Comparison of ENCODE assay signal across 13 cellular contexts in genomic region chr17:71441098-71441497, GRCh38.
DNase-seq lines count a peak whose midpoint lies in the region; ATAC-seq and TF ChIP-seq lines count a peak whose summit lies in the region.
"Had no signal": no experiment of that assay in that cellular context is flagged by ENCODE, and none has a peak within 500 bp of the region (broad histone marks: within the 10 kb centered on the region; RNA-seq: fewer than 3 reads in every experiment).

No MANE protein-coding gene starts in this region.

- no peaks in the 10 kb centered on the region for H3K79me1 ChIP-seq in mesendoderm (ENCODE audit: low read length)

- H3K27me3 ChIP-seq in mesendoderm (ENCODE audit: insufficient read depth, low read length, poor library complexity) (no peaks in the 10 kb centered on the region), stomach (no peaks in the 10 kb centered on the region)
- H3K27me3 ChIP-seq: cardiac muscle cell had no signal

- no TSS peak for BruUV-seq in Calu3 (replicated peaks; lab: Mats Ljungman, UMichigan)

- no peak overlapping the region for H3K56ac ChIP-seq in mesendoderm (ENCODE audit: low read length)

- H3K4me1 Mint-ChIP-seq in Calu3 (ENCODE audit: low read depth, unreplicated experiment) (peaks cover 47% of the 10 kb centered on the region), chondrocyte (ENCODE audit: low read depth) (peaks cover 61% of the 10 kb centered on the region)
- no peaks in the 10 kb centered on the region for H3K4me1 Mint-ChIP-seq in activated naive CD8-positive, alpha-beta T cell treated with anti-CD3 and anti-CD28 coated beads, Interleukin-2, amount 50 U/mL, for 24 hours

- no peak overlapping the region for H3K4me2 ChIP-seq in mesendoderm (ENCODE audit: low read length)

- H3K4me3 Mint-ChIP-seq in Calu3 (ENCODE audit: low read depth, unreplicated experiment) (peak overlapping the region; percentile 12), chondrocyte (ENCODE audit: unreplicated experiment) (no peak overlapping the region)
- H3K4me3 Mint-ChIP-seq in activated naive CD8-positive, alpha-beta T cell treated with anti-CD3 and anti-CD28 coated beads, Interleukin-2, amount 50 U/mL, for 24 hours, result no peak overlapping the region

- no peaks in the 10 kb centered on the region for H3K27me3 Mint-ChIP-seq in Calu3 (ENCODE audit: unreplicated experiment)
- no peaks in the 10 kb centered on the region for H3K27me3 Mint-ChIP-seq in chondrocyte (ENCODE audit: low read depth)
- no peaks in the 10 kb centered on the region for H3K27me3 Mint-ChIP-seq in activated naive CD8-positive, alpha-beta T cell treated with anti-CD3 and anti-CD28 coated beads, Interleukin-2, amount 50 U/mL, for 24 hours

- H3K9ac ChIP-seq in mesendoderm (ENCODE audit: low read length), result no peak overlapping the region

- H3K36me3 ChIP-seq in mesendoderm (ENCODE audit: control insufficient read depth, insufficient read depth, low read length) (no peaks in the 10 kb centered on the region), stomach (no peaks in the 10 kb centered on the region)
- H3K36me3 ChIP-seq: cardiac muscle cell had no signal

- no peaks in the 10 kb centered on the region for H3K9me3 ChIP-seq in stomach

- H3K27ac ChIP-seq in mesendoderm (ENCODE audit: low read depth, low read length) (no peak overlapping the region), stomach (no peak overlapping the region)
- H3K27ac ChIP-seq: cardiac muscle cell had no signal

- H4K5ac ChIP-seq in mesendoderm (ENCODE audit: low read length), result no peak overlapping the region

- intact Hi-C loops in Calu3 (cut with micrococcal nuclease; ENCODE audit: unreplicated experiment), result no loop called here
- intact Hi-C loops in stomach (cut with DNase I; ENCODE audit: low total_unique reads), result no loop called here

- no peak for TF ChIP-seq CTCF in Calu3 (IDR thresholded peaks at IDR 0.05; ENCODE audit: unreplicated experiment)
- no peak for TF ChIP-seq CTCF in chondrocyte (IDR thresholded peaks at IDR 0.05)
- no peak for TF ChIP-seq CTCF in stomach (IDR thresholded peaks at IDR 0.05)

- no peak for TF ChIP-seq POLR2A in stomach (IDR thresholded peaks at IDR 0.05)

- H3K4me1 ChIP-seq in mesendoderm (ENCODE audit: control insufficient read depth, low read depth, low read length) (no peaks in the 10 kb centered on the region), stomach (no peaks in the 10 kb centered on the region)

- H3K36me3 Mint-ChIP-seq in Calu3 (ENCODE audit: insufficient read depth, unreplicated experiment), result peaks cover 5% of the 10 kb centered on the region
- H3K36me3 Mint-ChIP-seq in chondrocyte (ENCODE audit: low read depth), result no peaks in the 10 kb centered on the region
- H3K36me3 Mint-ChIP-seq in activated naive CD8-positive, alpha-beta T cell treated with anti-CD3 and anti-CD28 coated beads, Interleukin-2, amount 50 U/mL, for 24 hours (ENCODE audit: low read depth), result no peaks in the 10 kb centered on the region

- H2BK120ac ChIP-seq in mesendoderm (ENCODE audit: low read depth, low read length), result no peak overlapping the region

- no peak overlapping the region for H3K4ac ChIP-seq in mesendoderm (ENCODE audit: low read depth, low read length)

- H3K27ac Mint-ChIP-seq in Calu3 (ENCODE audit: unreplicated experiment) (peak overlapping the region; percentile 55), chondrocyte (ENCODE audit: unreplicated experiment) (peak overlapping the region; percentile 55)
- no peak overlapping the region for H3K27ac Mint-ChIP-seq in activated naive CD8-positive, alpha-beta T cell treated with anti-CD3 and anti-CD28 coated beads, Interleukin-2, amount 50 U/mL, for 24 hours

- no peak overlapping the region for H2BK15ac ChIP-seq in mesendoderm (replicated peaks; ENCODE audit: low read depth)

- TF ChIP-seq EP300 in stomach (IDR thresholded peaks at IDR 0.05), result no peak

- H3K18ac ChIP-seq in mesendoderm (ENCODE audit: low read length), result no peak overlapping the region

- H3K4me3 ChIP-seq in mesendoderm (ENCODE audit: low read length), result no peak overlapping the region
- H3K4me3 ChIP-seq in stomach, result no peak overlapping the region
- H3K4me3 ChIP-seq: cardiac muscle cell had no signal

- no CpG with 5 or more reads among the region's 6 CpGs for whole genome bisulfite sequencing in mesendoderm (ENCODE audit: extremely low coverage, insufficient coverage, low lambda C conversion rate)
- WGBS in stomach, 5 donors, result 71 to 80% (median 79%) methylated on average over 6 of the region's 6 CpGs

- no peak for ATAC-seq in activated naive CD8-positive, alpha-beta T cell treated with anti-CD3 and anti-CD28 coated beads, Interleukin-2, amount 50 U/mL, for 24 hours
- ATAC-seq in GM21526 (IDR thresholded peaks at IDR 0.05; ENCODE audit: low FRiP score, unreplicated experiment), result no peak

- CTCF ChIA-PET in Calu3 (lab: Charles Lee), result interaction anchor here (1.0 kb wide), 1 partner anchor 17 kb away, joined by 3 read pairs; no protein-coding TSS in a partner anchor

- H3K9me3 Mint-ChIP-seq in Calu3 (ENCODE audit: low read depth, unreplicated experiment) (no peaks in the 10 kb centered on the region), chondrocyte (ENCODE audit: low read depth) (no peaks in the 10 kb centered on the region)
- no peaks in the 10 kb centered on the region for H3K9me3 Mint-ChIP-seq in activated naive CD8-positive, alpha-beta T cell treated with anti-CD3 and anti-CD28 coated beads, Interleukin-2, amount 50 U/mL, for 24 hours

- H2BK5ac ChIP-seq in mesendoderm (ENCODE audit: low read length), result no peak overlapping the region

- H3K23ac ChIP-seq in mesendoderm (ENCODE audit: low read length), result no peak overlapping the region

- DNase-seq in Calu3 (peak; percentile 36), LHCN-M2 (ENCODE audit: low read depth) (peak; percentile 88), chondrocyte (ENCODE audit: low spot score) (no peak), mesendoderm (peak; percentile 9), stomach (no peak), amygdala (lab: John Stamatoyannopoulos, UW) (no peak)
- no peak for DNase-seq in activated naive CD8-positive, alpha-beta T cell treated with anti-CD3 and anti-CD28 coated beads, Interleukin-2, amount 50 U/mL, for 24 hours
- DNase-seq: glutamatergic neuron, midbrain, NCI-H1105 treated with DMSO at 0.1 percent for 48 hours, small intestine had no signal

- H2AK5ac ChIP-seq in mesendoderm (ENCODE audit: low read length), result no peak overlapping the region

- H4K8ac ChIP-seq in mesendoderm (ENCODE audit: low read depth, low read length), result no peak overlapping the region

- no peaks in the 10 kb centered on the region for H3K79me2 ChIP-seq in mesendoderm (ENCODE audit: control insufficient read depth, insufficient read depth, low read length)

Comparison
In these comparisons a context has a peak if more than half of its experiments do, and no peak if none do; other contexts are left out.
1. DNase-seq: peak in Calu3 (single experiment), LHCN-M2 (single experiment) and mesendoderm (single experiment); none in chondrocyte (single experiment), stomach (single experiment), activated naive CD8-positive, alpha-beta T cell treated with anti-CD3 and anti-CD28 coated beads, Interleukin-2, amount 50 U/mL, for 24 hours (single experiment) and amygdala (0 of 56).